Comparison of ENCODE assay signal across 1 cellular context in the genomic region with DNA sequence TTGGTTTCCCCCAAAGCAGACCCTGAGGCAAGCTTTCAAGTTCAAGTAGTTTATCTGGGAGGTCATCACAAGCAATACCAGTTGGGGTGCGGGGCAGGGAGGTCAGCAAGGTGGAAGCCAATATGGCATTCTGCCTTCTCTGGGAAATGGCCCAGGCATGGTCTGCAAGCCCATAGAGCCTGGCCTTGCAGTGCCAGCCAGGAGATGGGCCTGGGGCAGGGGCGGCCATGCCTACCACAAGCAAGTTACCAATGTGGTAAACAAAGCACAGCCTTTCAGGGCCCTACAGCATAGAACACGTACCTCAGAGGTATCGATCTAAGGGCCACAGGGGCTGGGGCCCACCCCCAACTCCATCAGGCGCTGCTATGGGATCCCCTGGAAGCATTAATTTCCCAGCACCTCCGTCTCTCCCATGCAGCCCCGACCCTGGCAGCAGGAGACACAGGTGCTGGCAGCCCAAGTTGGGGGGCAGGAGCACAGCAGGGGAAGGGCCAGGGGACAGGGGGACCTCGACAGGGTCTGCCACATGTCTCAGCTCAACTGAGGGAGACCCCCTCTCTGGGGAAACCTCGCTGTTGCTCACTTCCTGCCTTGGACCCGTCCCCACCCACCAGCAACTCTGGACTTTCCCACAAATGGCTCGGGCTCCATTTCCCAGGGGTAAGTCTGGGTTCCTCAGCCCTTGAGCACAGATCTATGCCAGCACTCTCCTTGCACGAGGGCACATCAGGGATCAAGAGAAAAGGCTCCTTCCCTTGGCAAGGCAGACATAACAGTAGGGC.
TF ChIP-seq lines count a peak whose summit lies in the region.

No MANE protein-coding gene starts in this region.

TF ChIP-seq in neural cell, 6 proteins besides CTCF, POLR2A, EP300 and RAD21:
- TF ChIP-seq REST (IDR thresholded peaks at IDR 0.05; ENCODE audit: borderline replicate concordance): no peak
- TF ChIP-seq EZH2 (IDR thresholded peaks at IDR 0.05; ENCODE audit: borderline replicate concordance, insufficient read depth, low read length, poor library complexity, severe bottlenecking): no peak
- no peak for TF ChIP-seq POLR2AphosphoS5 (IDR thresholded peaks at IDR 0.05)
- TF ChIP-seq MXI1 (conservative IDR thresholded peaks at IDR 0.05; ENCODE audit: poor library complexity, severe bottlenecking): no peak
- no peak for TF ChIP-seq SMC3 (conservative IDR thresholded peaks at IDR 0.05; ENCODE audit: poor library complexity)
- TF ChIP-seq TAF1 (IDR thresholded peaks at IDR 0.05; ENCODE audit: low read depth): no peak
